ENCODE assay signal across 22 cellular contexts in genomic region chr3:193795062-193795690, GRCh38.
DNase-seq lines count a peak whose midpoint lies in the region; ATAC-seq, FAIRE-seq and TF ChIP-seq lines count a peak whose summit lies in the region.
"Had no signal": no experiment of that assay in that cellular context is flagged by ENCODE, and none has a peak within 500 bp of the region (broad histone marks: within the 10 kb centered on the region; RNA-seq: fewer than 3 reads in every experiment).

No MANE protein-coding gene starts in this region.

- no peak for FAIRE-seq in RCC 7860 (lab: Jason Lieb, UNC)
- FAIRE-seq: HTR-8/SVneo had no signal

- H3K4me1 Mint-ChIP-seq in endodermal cell, result peaks cover 37% of the 10 kb centered on the region
- peaks cover 69% of the 10 kb centered on the region for H3K4me1 Mint-ChIP-seq in mesothelial cell of epicardium
- H3K4me1 Mint-ChIP-seq: T-cell had no signal

- no peak overlapping the region for H3K27ac ChIP-seq in endodermal cell (ENCODE audit: low read depth, low read length)
- H3K27ac ChIP-seq: BLaER1 had no signal

- no peak for TF ChIP-seq CTCF in endodermal cell (conservative IDR thresholded peaks at IDR 0.05)
- TF ChIP-seq CTCF in mesothelial cell of epicardium (IDR thresholded peaks at IDR 0.05; ENCODE audit: unreplicated experiment), result no peak

- no peaks in the 10 kb centered on the region for H3K27me3 ChIP-seq in endodermal cell (ENCODE audit: control insufficient read depth, insufficient read depth, low read length, poor library complexity, severe bottlenecking)
- H3K27me3 ChIP-seq: BLaER1 had no signal

- H3K9me3 Mint-ChIP-seq in endodermal cell, result no peaks in the 10 kb centered on the region
- H3K9me3 Mint-ChIP-seq in mesothelial cell of epicardium, result no peaks in the 10 kb centered on the region
- H3K9me3 Mint-ChIP-seq: CD4-positive, alpha-beta T cell; T-cell had no signal

- peak; percentile 79 to 81 for DNase-seq in NCI-H526 (lab: John Stamatoyannopoulos, UW)
- peak; percentile 30 for DNase-seq in endodermal cell
- no peak for DNase-seq in mesothelial cell of epicardium (ENCODE audit: low spot score in 2 of 2, unreplicated experiment in 2 of 2)
- DNase-seq in D341Med (ENCODE audit: low spot score), result no peak
- no peak for DNase-seq in RCC 7860 (ENCODE audit: low spot score)
- no peak for DNase-seq in NCI-H1105 treated with DMSO at 0.1 percent for 48 hours (lab: John Stamatoyannopoulos, UW)
- DNase-seq: CD4-positive, alpha-beta T cell; COR-L47; DMS153; GDM1; H9; NCI-H1417 treated with DMSO at 0.1 percent for 48 hours; NCI-H187; NCI-H2107; NCI-H446 treated with DMSO at 0.1 percent for 48 hours; NCI-H748 treated with DMSO at 0.1 percent for 48 hours; NK-92 treated with Interleukin-12 subunit alpha and Interleukin-12 subunit beta, amount 100 ng/mL, for 24 hours; T-cell had no signal

- H3K9ac ChIP-seq in endodermal cell (ENCODE audit: extremely low read depth, low read length, poor library complexity, severe bottlenecking), result no peak overlapping the region
- H3K9ac ChIP-seq: BLaER1 had no signal

- ATAC-seq in HG02870 (IDR thresholded peaks at IDR 0.05; ENCODE audit: unreplicated experiment), result no peak
- ATAC-seq: SK-N-SH treated with all-trans-retinoic acid at 6 μM for 48 hours, T-cell had no signal

- no peaks in the 10 kb centered on the region for H3K4me1 ChIP-seq in endodermal cell (ENCODE audit: control insufficient read depth, insufficient read depth, low read length)

- H3K36me3 ChIP-seq in endodermal cell (ENCODE audit: control insufficient read depth, insufficient read depth, low read length), result no peaks in the 10 kb centered on the region
- H3K36me3 ChIP-seq: BLaER1 had no signal

- H3K4me3 ChIP-seq in endodermal cell (ENCODE audit: low read length), result no peak overlapping the region
- H3K4me3 ChIP-seq: BLaER1 had no signal

- H3K36me3 Mint-ChIP-seq in endodermal cell (ENCODE audit: low read depth), result no peaks in the 10 kb centered on the region
- H3K36me3 Mint-ChIP-seq in mesothelial cell of epicardium, result no peaks in the 10 kb centered on the region
- H3K36me3 Mint-ChIP-seq: T-cell had no signal

- H3K27me3 Mint-ChIP-seq in endodermal cell (ENCODE audit: insufficient read depth) (peaks cover 2% of the 10 kb centered on the region), mesothelial cell of epicardium (ENCODE audit: low read depth) (no peaks in the 10 kb centered on the region)
- H3K27me3 Mint-ChIP-seq: CD4-positive, alpha-beta T cell had no signal

- no peaks in the 10 kb centered on the region for H3K9me3 ChIP-seq in endodermal cell (ENCODE audit: control insufficient read depth, low read length)
- H3K9me3 ChIP-seq: BLaER1 had no signal

- WGBS in endodermal cell (ENCODE audit: insufficient coverage in 1 of 2, insufficient read length in 1 of 2), 2 experiments, result 94 to 98% methylated on average over 5 to 12 of the region's 12 CpGs

- H3K4me3 Mint-ChIP-seq in endodermal cell (no peak overlapping the region), mesothelial cell of epicardium (no peak overlapping the region)
- H3K4me3 Mint-ChIP-seq: CD4-positive, alpha-beta T cell; H9; T-cell had no signal

- H3K27ac Mint-ChIP-seq in endodermal cell, result no peak overlapping the region
- H3K27ac Mint-ChIP-seq in mesothelial cell of epicardium, result peak overlapping the region; percentile 60
- H3K27ac Mint-ChIP-seq: CD4-positive, alpha-beta T cell; H9; T-cell had no signal

Comparison
In these comparisons a context has a peak if more than half of its experiments do, and no peak if none do; other contexts are left out.
1. DNase-seq: peak in NCI-H526 (2 of 2) and endodermal cell (single experiment); none in mesothelial cell of epicardium (0 of 2), D341Med (single experiment), RCC 7860 (single experiment) and NCI-H1105 treated with DMSO at 0.1 percent for 48 hours (single experiment).